In the genomic region with DNA sequence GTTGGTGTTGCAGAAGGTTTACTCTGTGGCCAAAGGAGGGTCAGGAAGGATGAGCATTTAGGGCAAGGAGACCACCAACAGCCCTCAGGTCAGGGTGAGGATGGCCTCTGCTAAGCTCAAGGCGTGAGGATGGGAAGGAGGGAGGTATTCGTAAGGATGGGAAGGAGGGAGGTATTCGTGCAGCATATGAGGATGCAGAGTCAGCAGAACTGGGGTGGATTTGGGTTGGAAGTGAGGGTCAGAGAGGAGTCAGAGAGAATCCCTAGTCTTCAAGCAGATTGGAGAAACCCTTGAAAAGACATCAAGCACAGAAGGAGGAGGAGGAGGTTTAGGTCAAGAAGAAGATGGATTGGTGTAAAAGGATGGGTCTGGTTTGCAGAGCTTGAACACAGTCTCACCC, we compare ENCODE assay signal across 14 cellular contexts. TPM values are rescaled to one million over a fixed set of nuclear protein-coding genes. Genes with fewer than 3 reads are reported as not detected.
"Had no signal": no experiment of that assay in that cellular context is flagged by ENCODE, and none has a peak within 500 bp of the region (broad histone marks: within the 10 kb centered on the region; RNA-seq: fewer than 3 reads in every experiment).

No MANE protein-coding gene starts in this region.

- H3K4me3 ChIP-seq: thoracic aorta, uterus had no signal

- H3K4me1 ChIP-seq: uterus had no signal

- H3K9me3 Mint-ChIP-seq: neural crest cell had no signal

- H3K4me3 Mint-ChIP-seq: activated CD4-positive, alpha-beta T cell treated with anti-CD3 and anti-CD28 coated beads for 36 hours; neural crest cell had no signal

- H3K4me2 ChIP-seq: SK-N-SH had no signal

- DNase-seq: activated CD4-positive, alpha-beta T cell treated with anti-CD3 and anti-CD28 coated beads for 36 hours; activated gamma-delta T cell; anterior cingulate cortex; brain microvascular endothelial cell; cortex of kidney; effector memory CD4-positive, alpha-beta T cell; foreskin melanocyte; SK-N-SH; stimulated activated CD4-positive, alpha-beta T cell treated with anti-CD3 and anti-CD28 coated beads, Interleukin-2, amount 100 ng/mL, for 24 hours; uterus had no signal

- H3K9me3 ChIP-seq: SK-N-SH, thoracic aorta, uterus had no signal

- H3K27ac ChIP-seq: brain microvascular endothelial cell, epithelial cell of prostate, thoracic aorta, uterus had no signal

- H3K27me3 ChIP-seq: uterus had no signal

- H3K27ac Mint-ChIP-seq: activated CD4-positive, alpha-beta T cell treated with anti-CD3 and anti-CD28 coated beads for 36 hours had no signal

- H3K4me1 Mint-ChIP-seq: neural crest cell had no signal

- H3K36me3 ChIP-seq: brain microvascular endothelial cell, thoracic aorta, uterus had no signal

- H3K9ac ChIP-seq: SK-N-SH had no signal

RNA-seq across cellular contexts. Expression of a gene that starts 4.0 kb away (rescaled TPM):
- total RNA-seq: neural crest cell, osteocyte had no signal

RNA-seq across cellular contexts. Expression of a gene that starts 20.8 kb away (rescaled TPM):
- total RNA-seq: neural crest cell, osteocyte had no signal

RNA-seq across cellular contexts. Expression of a gene that starts 32.3 kb away (rescaled TPM):
- total RNA-seq: neural crest cell, osteocyte had no signal
